ENCODE assay signal across 3 cellular contexts in the genomic region with DNA sequence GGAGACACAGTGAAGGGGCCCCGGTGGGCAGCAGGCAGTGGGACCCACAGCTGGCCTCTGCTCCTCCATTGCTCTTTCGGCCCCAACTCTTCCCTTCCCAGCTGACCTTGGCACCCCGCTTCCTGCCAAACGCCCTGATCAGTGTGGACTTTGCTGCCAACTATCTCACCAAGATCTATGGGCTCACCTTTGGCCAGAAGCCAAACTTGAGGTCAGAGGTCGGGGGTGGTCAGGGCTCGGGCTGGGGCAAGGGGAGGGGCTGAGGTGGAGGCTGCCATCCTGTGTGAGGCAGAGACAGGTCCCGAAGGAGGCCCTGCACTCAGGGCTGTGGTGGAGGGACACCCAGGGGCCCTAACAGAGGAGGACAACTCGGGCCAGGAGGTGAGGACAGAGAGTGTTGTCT.
TF ChIP-seq lines count a peak whose summit lies in the region.

No MANE protein-coding gene starts in this region.

TF ChIP-seq in SK-N-SH, 30 proteins besides CTCF, POLR2A, EP300 and RAD21 (continued from another document and continues in another):
- TF ChIP-seq REST (IDR thresholded peaks at IDR 0.05; ENCODE audit: low read depth, low read length) (no peak), FOSL2 (IDR thresholded peaks at IDR 0.05; ENCODE audit: borderline replicate concordance, low read depth) (no peak), GABPA (IDR thresholded peaks at IDR 0.05; ENCODE audit: low read depth) (no peak), EZH2phosphoT487 (IDR thresholded peaks at IDR 0.05; ENCODE audit: borderline replicate concordance, low read depth) (no peak), MXI1 (IDR thresholded peaks at IDR 0.05; ENCODE audit: low read depth, low read length) (no peak), RFX5 (IDR thresholded peaks at IDR 0.05; ENCODE audit: low read length) (no peak), ZBTB33 (IDR thresholded peaks at IDR 0.05; ENCODE audit: borderline replicate concordance, low read depth) (no peak)
- TF ChIP-seq, protein P1, sequence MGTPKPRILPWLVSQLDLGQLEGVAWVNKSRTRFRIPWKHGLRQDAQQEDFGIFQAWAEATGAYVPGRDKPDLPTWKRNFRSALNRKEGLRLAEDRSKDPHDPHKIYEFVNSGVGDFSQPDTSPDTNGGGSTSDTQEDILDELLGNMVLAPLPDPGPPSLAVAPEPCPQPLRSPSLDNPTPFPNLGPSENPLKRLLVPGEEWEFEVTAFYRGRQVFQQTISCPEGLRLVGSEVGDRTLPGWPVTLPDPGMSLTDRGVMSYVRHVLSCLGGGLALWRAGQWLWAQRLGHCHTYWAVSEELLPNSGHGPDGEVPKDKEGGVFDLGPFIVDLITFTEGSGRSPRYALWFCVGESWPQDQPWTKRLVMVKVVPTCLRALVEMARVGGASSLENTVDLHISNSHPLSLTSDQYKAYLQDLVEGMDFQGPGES (IDR thresholded peaks at IDR 0.05; ENCODE audit: low read depth, low read length) = no peak

TF ChIP-seq in SK-N-SH treated with all-trans-retinoic acid at 6 μM for 48 hours, 23 proteins besides CTCF, POLR2A, EP300 and RAD21:
- TF ChIP-seq, protein P2, sequence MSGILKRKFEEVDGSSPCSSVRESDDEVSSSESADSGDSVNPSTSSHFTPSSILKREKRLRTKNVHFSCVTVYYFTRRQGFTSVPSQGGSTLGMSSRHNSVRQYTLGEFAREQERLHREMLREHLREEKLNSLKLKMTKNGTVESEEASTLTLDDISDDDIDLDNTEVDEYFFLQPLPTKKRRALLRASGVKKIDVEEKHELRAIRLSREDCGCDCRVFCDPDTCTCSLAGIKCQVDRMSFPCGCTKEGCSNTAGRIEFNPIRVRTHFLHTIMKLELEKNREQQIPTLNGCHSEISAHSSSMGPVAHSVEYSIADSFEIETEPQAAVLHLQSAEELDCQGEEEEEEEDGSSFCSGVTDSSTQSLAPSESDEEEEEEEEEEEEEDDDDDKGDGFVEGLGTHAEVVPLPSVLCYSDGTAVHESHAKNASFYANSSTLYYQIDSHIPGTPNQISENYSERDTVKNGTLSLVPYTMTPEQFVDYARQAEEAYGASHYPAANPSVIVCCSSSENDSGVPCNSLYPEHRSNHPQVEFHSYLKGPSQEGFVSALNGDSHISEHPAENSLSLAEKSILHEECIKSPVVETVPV (CRISPR knock-in tag; IDR thresholded peaks at IDR 0.05) = no peak
- no peak for TF ChIP-seq TCF4 (CRISPR knock-in tag; IDR thresholded peaks at IDR 0.05; ENCODE audit: borderline replicate concordance)
- TF ChIP-seq PPARA (CRISPR knock-in tag; IDR thresholded peaks at IDR 0.05; ENCODE audit: borderline replicate concordance) = no peak
- TF ChIP-seq ZFP30 (CRISPR knock-in tag; IDR thresholded peaks at IDR 0.05) = no peak
- no peak for TF ChIP-seq POU6F1 (CRISPR knock-in tag; IDR thresholded peaks at IDR 0.05; ENCODE audit: borderline replicate concordance, low read depth)

TF ChIP-seq in liver, 16 proteins besides CTCF, POLR2A, EP300 and RAD21 (continued from another document):
- no peak for TF ChIP-seq REST (IDR thresholded peaks at IDR 0.05)
- peak in 1 of 2 donors; percentile 60 for TF ChIP-seq RXRA (IDR thresholded peaks at IDR 0.05)
- peak; percentile 79 to 94 for TF ChIP-seq HNF4A (conservative IDR thresholded peaks at IDR 0.05)
TF ChIP-seq in liver: peak in this region for 3.
